ENCODE assay signal across 1 cellular context in the genomic region with DNA sequence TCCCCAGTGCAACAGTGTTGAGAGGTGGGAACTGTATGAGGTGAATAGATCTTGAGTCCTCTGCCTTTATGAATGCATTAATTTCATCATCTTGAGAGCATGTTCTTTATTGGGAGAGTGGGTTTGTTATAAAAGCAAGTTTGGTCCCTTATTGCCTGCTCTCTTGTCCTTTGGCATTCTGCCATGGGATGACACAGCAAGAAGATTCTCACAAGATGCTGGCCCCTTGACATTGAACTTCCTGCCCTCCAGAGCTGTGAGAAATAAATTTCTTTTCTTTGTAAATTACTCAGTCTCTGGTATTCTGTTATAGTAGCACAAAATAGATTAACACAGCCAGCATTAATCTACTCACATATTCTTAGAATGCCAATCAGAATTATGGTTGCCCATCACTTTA.
TF ChIP-seq lines count a peak whose summit lies in the region.

No MANE protein-coding gene starts in this region.

TF ChIP-seq in GM12878, 131 proteins besides CTCF, POLR2A, EP300 and RAD21 (continued from another document):
- TF ChIP-seq, protein P1, sequence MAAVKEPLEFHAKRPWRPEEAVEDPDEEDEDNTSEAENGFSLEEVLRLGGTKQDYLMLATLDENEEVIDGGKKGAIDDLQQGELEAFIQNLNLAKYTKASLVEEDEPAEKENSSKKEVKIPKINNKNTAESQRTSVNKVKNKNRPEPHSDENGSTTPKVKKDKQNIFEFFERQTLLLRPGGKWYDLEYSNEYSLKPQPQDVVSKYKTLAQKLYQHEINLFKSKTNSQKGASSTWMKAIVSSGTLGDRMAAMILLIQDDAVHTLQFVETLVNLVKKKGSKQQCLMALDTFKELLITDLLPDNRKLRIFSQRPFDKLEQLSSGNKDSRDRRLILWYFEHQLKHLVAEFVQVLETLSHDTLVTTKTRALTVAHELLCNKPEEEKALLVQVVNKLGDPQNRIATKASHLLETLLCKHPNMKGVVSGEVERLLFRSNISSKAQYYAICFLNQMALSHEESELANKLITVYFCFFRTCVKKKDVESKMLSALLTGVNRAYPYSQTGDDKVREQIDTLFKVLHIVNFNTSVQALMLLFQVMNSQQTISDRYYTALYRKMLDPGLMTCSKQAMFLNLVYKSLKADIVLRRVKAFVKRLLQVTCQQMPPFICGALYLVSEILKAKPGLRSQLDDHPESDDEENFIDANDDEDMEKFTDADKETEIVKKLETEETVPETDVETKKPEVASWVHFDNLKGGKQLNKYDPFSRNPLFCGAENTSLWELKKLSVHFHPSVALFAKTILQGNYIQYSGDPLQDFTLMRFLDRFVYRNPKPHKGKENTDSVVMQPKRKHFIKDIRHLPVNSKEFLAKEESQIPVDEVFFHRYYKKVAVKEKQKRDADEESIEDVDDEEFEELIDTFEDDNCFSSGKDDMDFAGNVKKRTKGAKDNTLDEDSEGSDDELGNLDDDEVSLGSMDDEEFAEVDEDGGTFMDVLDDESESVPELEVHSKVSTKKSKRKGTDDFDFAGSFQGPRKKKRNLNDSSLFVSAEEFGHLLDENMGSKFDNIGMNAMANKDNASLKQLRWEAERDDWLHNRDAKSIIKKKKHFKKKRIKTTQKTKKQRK (IDR thresholded peaks at IDR 0.05; ENCODE audit: low read depth, low read length), result no peak
- TF ChIP-seq, protein P2, sequence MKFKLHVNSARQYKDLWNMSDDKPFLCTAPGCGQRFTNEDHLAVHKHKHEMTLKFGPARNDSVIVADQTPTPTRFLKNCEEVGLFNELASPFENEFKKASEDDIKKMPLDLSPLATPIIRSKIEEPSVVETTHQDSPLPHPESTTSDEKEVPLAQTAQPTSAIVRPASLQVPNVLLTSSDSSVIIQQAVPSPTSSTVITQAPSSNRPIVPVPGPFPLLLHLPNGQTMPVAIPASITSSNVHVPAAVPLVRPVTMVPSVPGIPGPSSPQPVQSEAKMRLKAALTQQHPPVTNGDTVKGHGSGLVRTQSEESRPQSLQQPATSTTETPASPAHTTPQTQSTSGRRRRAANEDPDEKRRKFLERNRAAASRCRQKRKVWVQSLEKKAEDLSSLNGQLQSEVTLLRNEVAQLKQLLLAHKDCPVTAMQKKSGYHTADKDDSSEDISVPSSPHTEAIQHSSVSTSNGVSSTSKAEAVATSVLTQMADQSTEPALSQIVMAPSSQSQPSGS (IDR thresholded peaks at IDR 0.05; ENCODE audit: low read length), result no peak
- no peak for TF ChIP-seq GABPA (IDR thresholded peaks at IDR 0.05; ENCODE audit: low read depth)
- no peak for TF ChIP-seq CBX5 (IDR thresholded peaks at IDR 0.05; ENCODE audit: low read depth)
- TF ChIP-seq SREBF1 (IDR thresholded peaks at IDR 0.05; ENCODE audit: low read length), result no peak
- no peak for TF ChIP-seq PAX8 (IDR thresholded peaks at IDR 0.05)
